In genomic region chr6:885051-885590, GRCh38 we compare ENCODE assay signal across 19 cellular contexts.
DNase-seq lines count a peak whose midpoint lies in the region; ATAC-seq, FAIRE-seq and TF ChIP-seq lines count a peak whose summit lies in the region.
"Had no signal": no experiment of that assay in that cellular context is flagged by ENCODE, and none has a peak within 500 bp of the region (broad histone marks: within the 10 kb centered on the region; RNA-seq: fewer than 3 reads in every experiment).

No MANE protein-coding gene starts in this region.

- intact Hi-C loops in MCF 10A (cut with micrococcal nuclease): no loop called here
- intact Hi-C loops in breast epithelium (cut with DNase I; ENCODE audit: low total_unique reads): no loop called here
- intact Hi-C loops in left colon (cut with DNase I, micrococcal nuclease): no loop called here
- intact Hi-C loops in CD8-positive, alpha-beta T cell (cut with DNase I, micrococcal nuclease): no loop called here

- H3K9me3 Mint-ChIP-seq in MCF 10A (ENCODE audit: unreplicated experiment) (no peaks in the 10 kb centered on the region), type B pancreatic cell (peaks cover 2% of the 10 kb centered on the region)
- H3K9me3 Mint-ChIP-seq in activated CD8-positive, alpha-beta memory T cell treated with anti-CD3 and anti-CD28 coated beads, Interleukin-2, amount 10 ng/mL, durations not matched to agents 7 days and 5 days (ENCODE audit: low read depth): no peaks in the 10 kb centered on the region
- no peaks in the 10 kb centered on the region for H3K9me3 Mint-ChIP-seq in CD8-positive, alpha-beta T cell

- H3K36me3 Mint-ChIP-seq in MCF 10A (ENCODE audit: insufficient read depth, unreplicated experiment) (no peaks in the 10 kb centered on the region), type B pancreatic cell (no peaks in the 10 kb centered on the region)
- H3K36me3 Mint-ChIP-seq in activated CD8-positive, alpha-beta memory T cell treated with anti-CD3 and anti-CD28 coated beads, Interleukin-2, amount 10 ng/mL, durations not matched to agents 7 days and 5 days: no peaks in the 10 kb centered on the region
- H3K36me3 Mint-ChIP-seq in CD8-positive, alpha-beta T cell: no peaks in the 10 kb centered on the region
- H3K36me3 Mint-ChIP-seq: CD4-positive, CD25-positive, alpha-beta regulatory T cell had no signal

- H3K27ac Mint-ChIP-seq in MCF 10A (ENCODE audit: low read depth, unreplicated experiment) (peak overlapping the region; percentile 27), type B pancreatic cell (peak overlapping the region; percentile 34)
- H3K27ac Mint-ChIP-seq in activated CD8-positive, alpha-beta memory T cell treated with anti-CD3 and anti-CD28 coated beads, Interleukin-2, amount 10 ng/mL, durations not matched to agents 7 days and 5 days: no peak overlapping the region
- H3K27ac Mint-ChIP-seq in CD8-positive, alpha-beta T cell: no peak overlapping the region
- H3K27ac Mint-ChIP-seq: CD4-positive, CD25-positive, alpha-beta regulatory T cell had no signal

- CTCF ChIA-PET in MCF 10A (lab: Yijun Ruan, JAX): no interaction called here
- CTCF ChIA-PET in activated CD8-positive, alpha-beta memory T cell treated with anti-CD3 and anti-CD28 coated beads, Interleukin-2, amount 10 ng/mL, durations not matched to agents 7 days and 5 days (lab: Charles Lee): no interaction called here
- CTCF ChIA-PET in CD8-positive, alpha-beta T cell (lab: Charles Lee): no interaction called here

- H3K4me1 ChIP-seq in breast epithelium: no peaks in the 10 kb centered on the region
- no peaks in the 10 kb centered on the region for H3K4me1 ChIP-seq in CD8-positive, alpha-beta T cell (ENCODE audit: insufficient read depth, low read length)

- no TSS peak for BruUV-seq in MCF 10A (replicated peaks; lab: Mats Ljungman, UMichigan)

- POLR2A ChIA-PET in MCF 10A (lab: Yijun Ruan, JAX): no interaction called here
- POLR2A ChIA-PET in CD8-positive, alpha-beta T cell (lab: Charles Lee): no interaction called here

- no peak overlapping the region for H3K27ac ChIP-seq in breast epithelium
- H3K27ac ChIP-seq in CD8-positive, alpha-beta T cell (ENCODE audit: low read depth, low read length): no peak overlapping the region
- H3K27ac ChIP-seq: SJSA1 had no signal

- ATAC-seq in left colon (peak; percentile 94), HG03139 (IDR thresholded peaks at IDR 0.05; ENCODE audit: unreplicated experiment) (no peak)
- ATAC-seq in activated CD8-positive, alpha-beta memory T cell treated with anti-CD3 and anti-CD28 coated beads, Interleukin-2, amount 10 ng/mL, durations not matched to agents 7 days and 5 days: no peak
- no peak for ATAC-seq in CD8-positive, alpha-beta T cell

- TF ChIP-seq POLR2A in breast epithelium (IDR thresholded peaks at IDR 0.05): no peak

- H3K4me1 Mint-ChIP-seq in MCF 10A (ENCODE audit: insufficient read depth, unreplicated experiment) (peaks cover 6% of the 10 kb centered on the region), type B pancreatic cell (ENCODE audit: unreplicated experiment) (peaks cover 2% of the 10 kb centered on the region)
- no peaks in the 10 kb centered on the region for H3K4me1 Mint-ChIP-seq in activated CD8-positive, alpha-beta memory T cell treated with anti-CD3 and anti-CD28 coated beads, Interleukin-2, amount 10 ng/mL, durations not matched to agents 7 days and 5 days
- H3K4me1 Mint-ChIP-seq in CD8-positive, alpha-beta T cell (ENCODE audit: low read depth): peaks cover 12% of the 10 kb centered on the region

- no peak for TF ChIP-seq CTCF in MCF 10A (IDR thresholded peaks at IDR 0.05; ENCODE audit: unreplicated experiment)
- no peak for TF ChIP-seq CTCF in breast epithelium (IDR thresholded peaks at IDR 0.05)
- TF ChIP-seq CTCF in bronchial epithelial cell (IDR thresholded peaks at IDR 0.05; ENCODE audit: insufficient read depth, low read length, severe bottlenecking): no peak
- TF ChIP-seq CTCF in type B pancreatic cell (conservative IDR thresholded peaks at IDR 0.05): no peak
- no peak for TF ChIP-seq CTCF in CD8-positive, alpha-beta T cell (IDR thresholded peaks at IDR 0.05)

- no peak overlapping the region for H3K4me3 Mint-ChIP-seq in MCF 10A (ENCODE audit: unreplicated experiment)
- no peak overlapping the region for H3K4me3 Mint-ChIP-seq in type B pancreatic cell
- no peak overlapping the region for H3K4me3 Mint-ChIP-seq in activated CD8-positive, alpha-beta memory T cell treated with anti-CD3 and anti-CD28 coated beads, Interleukin-2, amount 10 ng/mL, durations not matched to agents 7 days and 5 days
- no peak overlapping the region for H3K4me3 Mint-ChIP-seq in CD8-positive, alpha-beta T cell
- H3K4me3 Mint-ChIP-seq: CD4-positive, CD25-positive, alpha-beta regulatory T cell had no signal

- H3K27me3 ChIP-seq in breast epithelium (no peaks in the 10 kb centered on the region), bronchial epithelial cell (ENCODE audit: control insufficient read depth, insufficient read depth, low read length) (no peaks in the 10 kb centered on the region)
- no peaks in the 10 kb centered on the region for H3K27me3 ChIP-seq in CD8-positive, alpha-beta T cell (ENCODE audit: insufficient read depth, low read length)
- H3K27me3 ChIP-seq: SJSA1 had no signal

- no peaks in the 10 kb centered on the region for H3K36me3 ChIP-seq in breast epithelium
- H3K36me3 ChIP-seq in bronchial epithelial cell (ENCODE audit: control insufficient read depth, insufficient read depth, low read length): no peaks in the 10 kb centered on the region
- H3K36me3 ChIP-seq in CD8-positive, alpha-beta T cell (ENCODE audit: insufficient read depth, low read length): no peaks in the 10 kb centered on the region
- H3K36me3 ChIP-seq: SJSA1 had no signal

- FAIRE-seq in bronchial epithelial cell (lab: Jason Lieb, UNC): no peak
- FAIRE-seq: GM19239, H54, HTR-8/SVneo had no signal

- peak; percentile 8 for DNase-seq in MCF 10A (ENCODE audit: unreplicated experiment)
- DNase-seq in breast epithelium (ENCODE audit: low spot score in 2 of 2): no peak
- DNase-seq in bronchial epithelial cell (ENCODE audit: low read depth): peak; percentile 53
- DNase-seq in left colon: peak; percentile 25 to 49
- no peak for DNase-seq in type B pancreatic cell (ENCODE audit: extremely low spot score, unreplicated experiment)
- no peak for DNase-seq in activated CD8-positive, alpha-beta memory T cell treated with anti-CD3 and anti-CD28 coated beads, Interleukin-2, amount 10 ng/mL, durations not matched to agents 7 days and 5 days
- no peak for DNase-seq in CD8-positive, alpha-beta T cell
- DNase-seq: DMS53, NCI-H1048, NCI-H146, NCI-H2081, NCI-H510A, NCI-H774 had no signal

- no peak overlapping the region for H3K4me3 ChIP-seq in breast epithelium
- no peak overlapping the region for H3K4me3 ChIP-seq in bronchial epithelial cell (ENCODE audit: low read depth, low read length)
- no peak overlapping the region for H3K4me3 ChIP-seq in CD8-positive, alpha-beta T cell (ENCODE audit: low read depth, low read length)
- H3K4me3 ChIP-seq: SJSA1 had no signal

- no peaks in the 10 kb centered on the region for H3K9me3 ChIP-seq in breast epithelium
- no peaks in the 10 kb centered on the region for H3K9me3 ChIP-seq in CD8-positive, alpha-beta T cell (ENCODE audit: low read length)
- H3K9me3 ChIP-seq: SJSA1 had no signal

- H3K27me3 Mint-ChIP-seq in MCF 10A (ENCODE audit: insufficient read depth, unreplicated experiment): no peaks in the 10 kb centered on the region
- peaks cover 10% of the 10 kb centered on the region for H3K27me3 Mint-ChIP-seq in type B pancreatic cell
- H3K27me3 Mint-ChIP-seq in activated CD8-positive, alpha-beta memory T cell treated with anti-CD3 and anti-CD28 coated beads, Interleukin-2, amount 10 ng/mL, durations not matched to agents 7 days and 5 days: peaks cover 17% of the 10 kb centered on the region
- H3K27me3 Mint-ChIP-seq in CD8-positive, alpha-beta T cell (ENCODE audit: low read depth): peaks cover 7% of the 10 kb centered on the region

Comparison
In these comparisons a context has a peak if more than half of its experiments do, and no peak if none do; other contexts are left out.
1. DNase-seq: peak in MCF 10A (single experiment), bronchial epithelial cell (single experiment) and left colon (2 of 2); none in breast epithelium (0 of 2), type B pancreatic cell (single experiment), activated CD8-positive, alpha-beta memory T cell treated with anti-CD3 and anti-CD28 coated beads, Interleukin-2, amount 10 ng/mL, durations not matched to agents 7 days and 5 days (single experiment) and CD8-positive, alpha-beta T cell (0 of 7).
2. H3K27ac Mint-ChIP-seq: peak in MCF 10A (single experiment) and type B pancreatic cell (single experiment); none in activated CD8-positive, alpha-beta memory T cell treated with anti-CD3 and anti-CD28 coated beads, Interleukin-2, amount 10 ng/mL, durations not matched to agents 7 days and 5 days (single experiment) and CD8-positive, alpha-beta T cell (single experiment).